ENCODE assay signal across 28 cellular contexts in genomic region chr18:76973512-76974302, GRCh38.
DNase-seq lines count a peak whose midpoint lies in the region; ATAC-seq and TF ChIP-seq lines count a peak whose summit lies in the region.
"Had no signal": no experiment of that assay in that cellular context is flagged by ENCODE, and none has a peak within 500 bp of the region (broad histone marks: within the 10 kb centered on the region; RNA-seq: fewer than 3 reads in every experiment).

No MANE protein-coding gene starts in this region.

- H3K4me2 ChIP-seq in GM23338, result no peak overlapping the region
- H3K4me2 ChIP-seq: SK-N-SH had no signal

- H3K4me1 ChIP-seq in GM23338 (ENCODE audit: insufficient read depth), result peaks cover 26% of the 10 kb centered on the region
- H3K4me1 ChIP-seq in BE2C, result no peaks in the 10 kb centered on the region
- H3K4me1 ChIP-seq: breast epithelium, colonic mucosa, vagina had no signal

- ATAC-seq in GM23338 (peak; percentile 20; the same call in 1 of the 3 replicates), esophagus mucosa (peak; percentile 40), left colon (no peak)
- ATAC-seq: activated T-helper 17 cell treated with anti-CD3 and anti-CD28 coated beads, Interleukin-2, amount 50 U/mL, for 72 hours; effector memory CD8-positive, alpha-beta T cell had no signal

- no peak for TF ChIP-seq CTCF in GM23338 (conservative IDR thresholded peaks at IDR 0.05; ENCODE audit: low read depth in 2 of 2)
- TF ChIP-seq CTCF in BE2C (IDR thresholded peaks at IDR 0.05; ENCODE audit: low read depth, low read length), result no peak

- no peaks in the 10 kb centered on the region for H3K9me3 ChIP-seq in BE2C
- H3K9me3 ChIP-seq: breast epithelium, colonic mucosa, ovary, SK-N-SH, suprapubic skin, vagina had no signal

- H2AFZ ChIP-seq in GM23338, result no peak overlapping the region

- no peaks in the 10 kb centered on the region for H3K36me3 ChIP-seq in GM23338 (ENCODE audit: insufficient read depth)
- no peaks in the 10 kb centered on the region for H3K36me3 ChIP-seq in BE2C
- H3K36me3 ChIP-seq: breast epithelium, colonic mucosa, ovary had no signal

- DNase-seq in GM23338 (ENCODE audit: low spot score) (no peak), NCI-H510A (lab: John Stamatoyannopoulos, UW) (no peak), BE2C (no peak), left colon (no peak), CD1c-positive myeloid dendritic cell (ENCODE audit: extremely low spot score) (no peak)
- DNase-seq in activated CD8-positive, alpha-beta memory T cell treated with anti-CD3 and anti-CD28 coated beads, Interleukin-2, amount 50 U/mL, for 48 hours, result peak; percentile 40
- DNase-seq in stimulated activated CD8-positive, alpha-beta memory T cell treated with anti-CD3 and anti-CD28 coated beads, Interleukin-4, amount 100 ng/mL, for 48 hours, result peak; percentile 20
- DNase-seq: amniotic stem cell; colonic mucosa; DMS153; effector memory CD8-positive, alpha-beta T cell; erythroblast; H9; kidney; NCI-H1092; NCI-H1930; NCI-H526 treated with DMSO at 0.1 percent for 48 hours; NK-92 treated with Interleukin-12 subunit alpha and Interleukin-12 subunit beta, amount 100 ng/mL, for 24 hours; SK-N-SH; stimulated activated naive CD4-positive, alpha-beta T cell treated with Interleukin-2 at 50 U/mL for 16 hours had no signal

- H4K20me1 ChIP-seq in GM23338 (replicated peaks; ENCODE audit: insufficient read depth), result no peaks in the 10 kb centered on the region

- H3K4me3 Mint-ChIP-seq in GM23338, result no peak overlapping the region
- H3K4me3 Mint-ChIP-seq: activated naive CD4-positive, alpha-beta T cell treated with anti-CD3 and anti-CD28 coated beads, Interleukin-2, amount 50 U/mL, for 24 hours; activated T-helper 17 cell treated with anti-CD3 and anti-CD28 coated beads, Interleukin-2, amount 50 U/mL, for 72 hours; effector memory CD8-positive, alpha-beta T cell; H9; T-helper 1 cell treated with Interleukin-12 subunit alpha and Interleukin-12 subunit beta and Interleukin-4 antibody, amounts not matched to agents 30 μg/mL and 1 μg/mL, for 36 hours had no signal

- no peaks in the 10 kb centered on the region for H3K9me3 Mint-ChIP-seq in GM23338
- H3K9me3 Mint-ChIP-seq: activated naive CD4-positive, alpha-beta T cell treated with anti-CD3 and anti-CD28 coated beads, Interleukin-2, amount 50 U/mL, for 24 hours; activated T-helper 17 cell treated with anti-CD3 and anti-CD28 coated beads, Interleukin-2, amount 50 U/mL, for 72 hours; effector memory CD8-positive, alpha-beta T cell; T-helper 1 cell treated with Interleukin-12 subunit alpha and Interleukin-12 subunit beta and Interleukin-4 antibody, amounts not matched to agents 30 μg/mL and 1 μg/mL, for 36 hours had no signal

- intact Hi-C loops in left colon (cut with DNase I, micrococcal nuclease), result no loop called here

- peak overlapping the region; percentile 14; the same call in 1 of the 2 replicates for H3K27ac ChIP-seq in GM23338 (ENCODE audit: low read depth)
- H3K27ac ChIP-seq: breast epithelium, colonic mucosa, ovary, suprapubic skin, vagina had no signal

- H3K27me3 Mint-ChIP-seq in GM23338 (ENCODE audit: insufficient read depth, low read depth, poor library complexity), result peaks cover 13% of the 10 kb centered on the region
- H3K27me3 Mint-ChIP-seq: activated naive CD4-positive, alpha-beta T cell treated with anti-CD3 and anti-CD28 coated beads, Interleukin-2, amount 50 U/mL, for 24 hours; activated T-helper 17 cell treated with anti-CD3 and anti-CD28 coated beads, Interleukin-2, amount 50 U/mL, for 72 hours; effector memory CD8-positive, alpha-beta T cell had no signal

- H3K79me2 ChIP-seq in GM23338 (replicated peaks; ENCODE audit: insufficient read depth), result no peaks in the 10 kb centered on the region

- H3K9me2 ChIP-seq in GM23338 (ENCODE audit: insufficient read depth), result no peaks in the 10 kb centered on the region
- H3K9me2 ChIP-seq: SK-N-SH had no signal

- H3K4me1 Mint-ChIP-seq in GM23338, result peaks cover 28% of the 10 kb centered on the region
- H3K4me1 Mint-ChIP-seq: activated T-helper 17 cell treated with anti-CD3 and anti-CD28 coated beads, Interleukin-2, amount 50 U/mL, for 72 hours had no signal

- H3F3A ChIP-seq in GM23338 (replicated peaks; ENCODE audit: low read depth), result no peaks in the 10 kb centered on the region

- H3K27me3 ChIP-seq in GM23338 (ENCODE audit: insufficient read depth) (no peaks in the 10 kb centered on the region), BE2C (no peaks in the 10 kb centered on the region)
- H3K27me3 ChIP-seq: breast epithelium, colonic mucosa, ovary, suprapubic skin, vagina had no signal

- 0 out of 2 replicates have a peak overlapping the region, but pooled peaks have one; percentile 19 for H3K27ac Mint-ChIP-seq in GM23338
- H3K27ac Mint-ChIP-seq: activated naive CD4-positive, alpha-beta T cell treated with anti-CD3 and anti-CD28 coated beads, Interleukin-2, amount 50 U/mL, for 24 hours; activated T-helper 17 cell treated with anti-CD3 and anti-CD28 coated beads, Interleukin-2, amount 50 U/mL, for 72 hours; effector memory CD8-positive, alpha-beta T cell; T-helper 1 cell treated with Interleukin-12 subunit alpha and Interleukin-12 subunit beta and Interleukin-4 antibody, amounts not matched to agents 30 μg/mL and 1 μg/mL, for 36 hours had no signal

- peaks cover 4% of the 10 kb centered on the region; the same call in 1 of the 3 replicates for H3K36me3 Mint-ChIP-seq in GM23338 (ENCODE audit: low read depth)

- H3K4me3 ChIP-seq in GM23338 (no peak overlapping the region), BE2C (ENCODE audit: low read depth, low read length) (no peak overlapping the region)
- H3K4me3 ChIP-seq: breast epithelium, colonic mucosa, ovary, suprapubic skin, vagina had no signal

TF ChIP-seq in GM23338, 12 proteins besides CTCF, POLR2A, EP300 and RAD21:
- TF ChIP-seq ETS1 (IDR thresholded peaks at IDR 0.05), result no peak
- no peak for TF ChIP-seq EZH2 (IDR thresholded peaks at IDR 0.05; ENCODE audit: low read depth, unreplicated experiment)

Comparison
In these comparisons a context has a peak if more than half of its experiments do, and no peak if none do; other contexts are left out.
1. DNase-seq: peak in activated CD8-positive, alpha-beta memory T cell treated with anti-CD3 and anti-CD28 coated beads, Interleukin-2, amount 50 U/mL, for 48 hours (single experiment) and stimulated activated CD8-positive, alpha-beta memory T cell treated with anti-CD3 and anti-CD28 coated beads, Interleukin-4, amount 100 ng/mL, for 48 hours (single experiment); none in GM23338 (single experiment), NCI-H510A (single experiment), BE2C (single experiment), left colon (0 of 2) and CD1c-positive myeloid dendritic cell (single experiment).